In genomic region chr7:99669782-99670181, GRCh38 we compare ENCODE assay signal across 1 cellular context.
TF ChIP-seq lines count a peak whose summit lies in the region.

No MANE protein-coding gene starts in this region.

TF ChIP-seq in K562, 482 proteins besides CTCF, POLR2A, EP300 and RAD21 (continued from another document):
- TF ChIP-seq GTF3C2 (IDR thresholded peaks at IDR 0.05; ENCODE audit: borderline replicate concordance, extremely low read depth, insufficient read length), result no peak
- TF ChIP-seq MCM7 (IDR thresholded peaks at IDR 0.05), result no peak
- peak; percentile 67; the same call in 1 of the 2 replicates for TF ChIP-seq ATF7 (IDR thresholded peaks at IDR 0.05)
- TF ChIP-seq, protein P1, sequence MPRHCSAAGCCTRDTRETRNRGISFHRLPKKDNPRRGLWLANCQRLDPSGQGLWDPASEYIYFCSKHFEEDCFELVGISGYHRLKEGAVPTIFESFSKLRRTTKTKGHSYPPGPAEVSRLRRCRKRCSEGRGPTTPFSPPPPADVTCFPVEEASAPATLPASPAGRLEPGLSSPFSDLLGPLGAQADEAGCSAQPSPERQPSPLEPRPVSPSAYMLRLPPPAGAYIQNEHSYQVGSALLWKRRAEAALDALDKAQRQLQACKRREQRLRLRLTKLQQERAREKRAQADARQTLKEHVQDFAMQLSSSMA (CRISPR knock-in tag; IDR thresholded peaks at IDR 0.05), result no peak
- no peak for TF ChIP-seq NR1H2 (CRISPR knock-in tag; IDR thresholded peaks at IDR 0.05)
- peak; percentile 55; the same call in 1 of the 2 replicates for TF ChIP-seq TEAD4 (IDR thresholded peaks at IDR 0.05; ENCODE audit: low read length)
- no peak for TF ChIP-seq TEAD4 (CRISPR knock-in tag; IDR thresholded peaks at IDR 0.05; ENCODE audit: borderline replicate concordance)
- TF ChIP-seq ZNF76 (CRISPR knock-in tag; IDR thresholded peaks at IDR 0.05; ENCODE audit: borderline replicate concordance), result no peak
- TF ChIP-seq, protein P2, sequence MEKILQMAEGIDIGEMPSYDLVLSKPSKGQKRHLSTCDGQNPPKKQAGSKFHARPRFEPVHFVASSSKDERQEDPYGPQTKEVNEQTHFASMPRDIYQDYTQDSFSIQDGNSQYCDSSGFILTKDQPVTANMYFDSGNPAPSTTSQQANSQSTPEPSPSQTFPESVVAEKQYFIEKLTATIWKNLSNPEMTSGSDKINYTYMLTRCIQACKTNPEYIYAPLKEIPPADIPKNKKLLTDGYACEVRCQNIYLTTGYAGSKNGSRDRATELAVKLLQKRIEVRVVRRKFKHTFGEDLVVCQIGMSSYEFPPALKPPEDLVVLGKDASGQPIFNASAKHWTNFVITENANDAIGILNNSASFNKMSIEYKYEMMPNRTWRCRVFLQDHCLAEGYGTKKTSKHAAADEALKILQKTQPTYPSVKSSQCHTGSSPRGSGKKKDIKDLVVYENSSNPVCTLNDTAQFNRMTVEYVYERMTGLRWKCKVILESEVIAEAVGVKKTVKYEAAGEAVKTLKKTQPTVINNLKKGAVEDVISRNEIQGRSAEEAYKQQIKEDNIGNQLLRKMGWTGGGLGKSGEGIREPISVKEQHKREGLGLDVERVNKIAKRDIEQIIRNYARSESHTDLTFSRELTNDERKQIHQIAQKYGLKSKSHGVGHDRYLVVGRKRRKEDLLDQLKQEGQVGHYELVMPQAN (IDR thresholded peaks at IDR 0.05; ENCODE audit: borderline replicate concordance), result no peak
- TF ChIP-seq, protein P3, sequence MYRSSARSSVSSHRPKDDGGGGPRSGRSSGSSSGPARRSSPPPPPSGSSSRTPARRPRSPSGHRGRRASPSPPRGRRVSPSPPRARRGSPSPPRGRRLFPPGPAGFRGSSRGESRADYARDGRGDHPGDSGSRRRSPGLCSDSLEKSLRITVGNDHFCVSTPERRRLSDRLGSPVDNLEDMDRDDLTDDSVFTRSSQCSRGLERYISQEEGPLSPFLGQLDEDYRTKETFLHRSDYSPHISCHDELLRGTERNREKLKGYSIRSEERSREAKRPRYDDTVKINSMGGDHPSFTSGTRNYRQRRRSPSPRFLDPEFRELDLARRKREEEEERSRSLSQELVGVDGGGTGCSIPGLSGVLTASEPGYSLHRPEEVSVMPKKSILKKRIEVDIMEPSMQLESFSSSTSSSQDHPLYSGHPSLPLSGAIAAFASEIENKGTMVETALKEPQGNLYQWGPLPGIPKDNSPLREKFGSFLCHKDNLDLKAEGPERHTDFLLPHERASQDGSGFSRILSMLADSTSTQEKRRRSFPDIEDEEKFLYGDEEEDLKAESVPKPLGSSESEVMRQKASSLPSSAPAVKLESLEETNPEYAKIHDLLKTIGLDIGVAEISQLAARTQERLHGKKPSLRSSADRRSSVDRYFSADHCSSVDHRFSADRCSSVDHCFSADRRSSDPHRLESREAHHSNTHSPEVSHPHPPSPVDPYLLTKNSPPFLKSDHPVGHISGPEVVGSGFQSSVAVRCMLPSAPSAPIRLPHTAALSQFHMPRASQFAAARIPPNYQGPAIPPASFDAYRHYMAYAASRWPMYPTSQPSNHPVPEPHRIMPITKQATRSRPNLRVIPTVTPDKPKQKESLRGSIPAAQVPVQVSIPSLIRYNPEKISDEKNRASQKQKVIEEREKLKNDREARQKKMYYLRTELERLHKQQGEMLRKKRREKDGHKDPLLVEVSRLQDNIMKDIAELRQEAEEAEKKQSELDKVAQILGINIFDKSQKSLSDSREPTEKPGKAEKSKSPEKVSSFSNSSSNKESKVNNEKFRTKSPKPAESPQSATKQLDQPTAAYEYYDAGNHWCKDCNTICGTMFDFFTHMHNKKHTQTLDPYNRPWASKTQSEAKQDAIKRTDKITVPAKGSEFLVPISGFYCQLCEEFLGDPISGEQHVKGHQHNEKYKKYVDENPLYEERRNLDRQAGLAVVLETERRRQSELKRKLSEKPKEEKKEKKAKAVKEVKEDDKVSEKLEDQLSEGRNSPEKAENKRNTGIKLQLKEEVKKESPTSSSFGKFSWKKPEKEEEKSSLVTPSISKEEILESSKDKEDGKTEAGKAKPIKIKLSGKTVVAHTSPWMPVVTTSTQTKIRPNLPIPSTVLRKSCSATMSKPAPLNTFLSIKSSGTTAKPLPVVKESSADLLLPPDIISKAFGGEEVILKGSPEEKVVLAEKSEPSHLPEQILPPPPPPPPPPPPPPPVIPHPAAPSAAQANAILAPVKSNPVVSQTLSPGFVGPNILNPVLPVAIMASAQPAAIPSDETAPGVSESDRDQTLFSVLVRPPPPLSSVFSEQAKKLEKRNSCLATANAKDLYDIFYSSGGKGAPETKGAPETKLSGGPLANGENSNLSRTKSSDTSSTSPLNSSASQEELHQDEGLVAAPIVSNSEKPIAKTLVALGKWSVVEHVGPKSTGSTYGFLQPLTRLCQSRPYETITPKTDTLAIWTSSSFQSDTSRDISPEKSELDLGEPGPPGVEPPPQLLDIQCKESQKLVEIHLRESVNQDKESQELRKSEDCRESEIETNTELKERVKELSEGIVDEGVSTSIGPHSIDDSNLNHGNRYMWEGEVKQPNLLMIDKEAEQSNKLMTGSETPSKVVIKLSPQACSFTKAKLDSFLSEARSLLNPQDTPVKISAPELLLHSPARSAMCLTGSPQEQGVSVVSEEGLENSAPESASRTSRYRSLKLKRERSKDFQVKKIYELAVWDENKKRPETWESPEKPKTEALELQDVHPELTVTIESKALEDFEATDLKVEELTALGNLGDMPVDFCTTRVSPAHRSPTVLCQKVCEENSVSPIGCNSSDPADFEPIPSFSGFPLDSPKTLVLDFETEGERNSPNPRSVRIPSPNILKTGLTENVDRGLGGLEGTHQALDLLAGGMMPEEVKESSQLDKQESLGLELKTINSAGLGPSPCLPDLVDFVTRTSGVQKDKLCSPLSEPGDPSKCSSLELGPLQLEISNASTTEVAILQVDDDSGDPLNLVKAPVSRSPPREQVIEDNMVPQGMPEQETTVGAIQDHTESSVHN (IDR thresholded peaks at IDR 0.05; ENCODE audit: borderline replicate concordance in 1 of 2, low read depth in 1 of 2), result peak in 1 of 2 experiments; percentile 57; a peak in 1 of 4 replicates
- TF ChIP-seq PKNOX1 (IDR thresholded peaks at IDR 0.05), result no peak
- TF ChIP-seq, protein P4, sequence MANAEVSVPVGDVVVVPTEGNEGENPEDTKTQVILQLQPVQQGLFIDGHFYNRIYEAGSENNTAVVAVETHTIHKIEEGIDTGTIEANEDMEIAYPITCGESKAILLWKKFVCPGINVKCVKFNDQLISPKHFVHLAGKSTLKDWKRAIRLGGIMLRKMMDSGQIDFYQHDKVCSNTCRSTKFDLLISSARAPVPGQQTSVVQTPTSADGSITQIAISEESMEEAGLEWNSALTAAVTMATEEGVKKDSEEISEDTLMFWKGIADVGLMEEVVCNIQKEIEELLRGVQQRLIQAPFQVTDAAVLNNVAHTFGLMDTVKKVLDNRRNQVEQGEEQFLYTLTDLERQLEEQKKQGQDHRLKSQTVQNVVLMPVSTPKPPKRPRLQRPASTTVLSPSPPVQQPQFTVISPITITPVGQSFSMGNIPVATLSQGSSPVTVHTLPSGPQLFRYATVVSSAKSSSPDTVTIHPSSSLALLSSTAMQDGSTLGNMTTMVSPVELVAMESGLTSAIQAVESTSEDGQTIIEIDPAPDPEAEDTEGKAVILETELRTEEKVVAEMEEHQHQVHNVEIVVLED (CRISPR knock-in tag; IDR thresholded peaks at IDR 0.05), result no peak
- no peak for TF ChIP-seq SMAD3 (CRISPR knock-in tag; conservative IDR thresholded peaks at IDR 0.05)
- TF ChIP-seq XRCC3 (IDR thresholded peaks at IDR 0.05), result no peak
- TF ChIP-seq NONO (IDR thresholded peaks at IDR 0.05; ENCODE audit: low read depth in 2 of 2, low read length in 1 of 2), result no peak
- no peak for TF ChIP-seq ZBTB40 (IDR thresholded peaks at IDR 0.05)
- no peak for TF ChIP-seq ZBTB40 (CRISPR knock-in tag; IDR thresholded peaks at IDR 0.05)
- peak; percentile 67 for TF ChIP-seq ARID1B (IDR thresholded peaks at IDR 0.05)
- TF ChIP-seq ARNT (IDR thresholded peaks at IDR 0.05), result no peak
- TF ChIP-seq RBFOX2 (IDR thresholded peaks at IDR 0.05; ENCODE audit: low read depth, low read length), result no peak
- TF ChIP-seq SMARCA4 (IDR thresholded peaks at IDR 0.05), result peak; percentile 45; the same call in 1 of the 2 replicates
- TF ChIP-seq CEBPG (CRISPR knock-in tag; IDR thresholded peaks at IDR 0.05), result 0 out of 2 replicates have a peak, but pooled peaks have one; percentile 12
- TF ChIP-seq CEBPG (tag; conservative IDR thresholded peaks at IDR 0.05 in 1 of 2, IDR thresholded peaks at IDR 0.05 in 1 of 2), result peak; percentile 83 to 93
- TF ChIP-seq MYBL2 (IDR thresholded peaks at IDR 0.05; ENCODE audit: low read depth), result no peak
- no peak for TF ChIP-seq MYBL2 (CRISPR knock-in tag; IDR thresholded peaks at IDR 0.05; ENCODE audit: borderline replicate concordance)
- no peak for TF ChIP-seq ZNF165 (CRISPR knock-in tag; IDR thresholded peaks at IDR 0.05; ENCODE audit: borderline replicate concordance)
TF ChIP-seq in K562: peak in this region for 13.
